Comparison of ENCODE assay signal across 33 cellular contexts in genomic region chr14:96686126-96686525, GRCh38.
"Had no signal": no experiment of that assay in that cellular context is flagged by ENCODE, and none has a peak within 500 bp of the region (broad histone marks: within the 10 kb centered on the region; RNA-seq: fewer than 3 reads in every experiment).

No MANE protein-coding gene starts in this region.

- H3K9me3 ChIP-seq: adrenal gland, ascending aorta, body of pancreas, breast epithelium had no signal

- H3K27me3 ChIP-seq: adrenal gland, ascending aorta, body of pancreas, brain microvascular endothelial cell, cardiac muscle cell had no signal

- DNase-seq: activated effector memory CD4-positive, alpha-beta T cell treated with anti-CD3 and anti-CD28 coated beads, Interleukin-2, amount 50 U/mL, for 16 hours; activated effector memory CD4-positive, alpha-beta T cell treated with Interleukin-2 at 50 U/mL for 16 hours; activated gamma-delta T cell; activated gamma-delta T cell treated with Interleukin-2 at 50 U/mL for 16 hours; activated naive CD4-positive, alpha-beta T cell; activated naive CD4-positive, alpha-beta T cell treated with anti-CD3 and anti-CD28 coated beads for 36 hours; activated naive CD4-positive, alpha-beta T cell treated with anti-CD3 and anti-CD28 coated beads, Interleukin-2, amount 10 ng/mL, durations not matched to agents 7 days and 5 days; activated naive CD4-positive, alpha-beta T cell treated with anti-CD3 and anti-CD28 coated beads, Interleukin-2, amount 50 U/mL, for 16 hours; activated naive CD4-positive, alpha-beta T cell treated with Interleukin-2 at 50 U/mL for 16 hours; activated naive CD8-positive, alpha-beta T cell treated with anti-CD3 and anti-CD28 coated beads for 36 hours; activated naive CD8-positive, alpha-beta T cell treated with anti-CD3 and anti-CD28 coated beads, Interleukin-2, amount 10 ng/mL, durations not matched to agents 7 days and 5 days; activated naive CD8-positive, alpha-beta T cell treated with anti-CD3 and anti-CD28 coated beads, Interleukin-2, amount 50 U/mL, for 24 hours; activated T-cell treated with anti-CD3 and anti-CD28 coated beads, Interleukin-2, amount 50 U/mL, for 24 hours; activated T-cell treated with anti-CD3 and anti-CD28 coated beads, Interleukin-2, amount 50 U/mL, for 4 hours; activated T-cell treated with anti-CD3 and anti-CD28 coated beads, Interleukin-2, amount 50 U/mL, for 48 hours; activated T-cell treated with anti-CD3 and anti-CD28 coated beads, Interleukin-2, amount 50 U/mL, for 72 hours; adrenal gland; amniotic stem cell; amygdala; anterior cingulate cortex; aorta; body of pancreas; brain microvascular endothelial cell; caudate nucleus; central memory CD4-positive, alpha-beta T cell; cerebellar nuclear complex had no signal

- H3K4me3 ChIP-seq: adrenal gland, ascending aorta, body of pancreas, breast epithelium, cardiac muscle cell had no signal

- ATAC-seq: activated naive CD4-positive, alpha-beta T cell treated with anti-CD3 and anti-CD28 coated beads, Interleukin-2, amount 50 U/mL, for 72 hours; activated naive CD8-positive, alpha-beta T cell treated with anti-CD3 and anti-CD28 coated beads, Interleukin-2, amount 50 U/mL, for 24 hours; activated T-cell treated with anti-CD3 and anti-CD28 coated beads, Interleukin-2, amount 50 U/mL, for 4 hours; activated T-cell treated with anti-CD3 and anti-CD28 coated beads, Interleukin-2, amount 50 U/mL, for 72 hours; activated T-helper 17 cell treated with anti-CD3 and anti-CD28 coated beads, Interleukin-2, amount 50 U/mL, for 72 hours; body of pancreas had no signal

- FAIRE-seq: astrocyte, bronchial epithelial cell had no signal

- H3K36me3 ChIP-seq: adrenal gland, ascending aorta, brain microvascular endothelial cell, breast epithelium, cardiac muscle cell had no signal

- H3K4me1 ChIP-seq: adrenal gland, ascending aorta, body of pancreas, breast epithelium had no signal

- H3K27ac ChIP-seq: adrenal gland, ascending aorta, body of pancreas, brain microvascular endothelial cell, breast epithelium, cardiac muscle cell had no signal
